In genomic region chr7:27154901-27155815, GRCh38 we compare ENCODE assay signal across 10 cellular contexts. TPM values are rescaled to one million over a fixed set of nuclear protein-coding genes. Genes with fewer than 3 reads are reported as not detected.
DNase-seq lines count a peak whose midpoint lies in the region; TF ChIP-seq lines count a peak whose summit lies in the region.
"Had no signal": no experiment of that assay in that cellular context is flagged by ENCODE, and none has a peak within 500 bp of the region (broad histone marks: within the 10 kb centered on the region; RNA-seq: fewer than 3 reads in every experiment).

No MANE protein-coding gene starts in this region.

- no peaks in the 10 kb centered on the region for H3K36me3 ChIP-seq in WERI-Rb-1
- H3K36me3 ChIP-seq in spleen, result no peaks in the 10 kb centered on the region

- H3K27me3 ChIP-seq in WERI-Rb-1 (ENCODE audit: insufficient read depth, low read depth, severe bottlenecking), result peaks cover 51% of the 10 kb centered on the region
- H3K27me3 ChIP-seq in spleen (replicated peaks in 1 of 7), result peaks cover 26 to 100% (median 100%) of the 10 kb centered on the region in 7 donors

- TF ChIP-seq POLR2A in spleen (IDR thresholded peaks at IDR 0.05), result no peak

- TF ChIP-seq CTCF in WERI-Rb-1 (IDR thresholded peaks at IDR 0.05; ENCODE audit: low read depth, low read length) (no peak), fibroblast of mammary gland (conservative IDR thresholded peaks at IDR 0.05; ENCODE audit: control insufficient read depth, insufficient read depth, low read depth, low read length) (no peak), spleen (IDR thresholded peaks at IDR 0.05 in 8 of 11, conservative IDR thresholded peaks at IDR 0.05 in 3 of 11) (no peak)

- peak; percentile 63 for DNase-seq in ELF-1 (ENCODE audit: low read depth, low spot score)
- peak; percentile 6 for DNase-seq in WERI-Rb-1
- DNase-seq in fibroblast of mammary gland (ENCODE audit: low read depth), result peak; percentile 59
- peak; percentile 74 for DNase-seq in spleen
- no peak for DNase-seq in NCI-H1436 treated with DMSO at 0.1 percent for 48 hours (lab: John Stamatoyannopoulos, UW)
- DNase-seq in UCSD-AML1 (lab: John Stamatoyannopoulos, UW; ENCODE audit: unreplicated experiment), result no peak
- DNase-seq in HUDEP-2 (lab: John Stamatoyannopoulos, UW; ENCODE audit: unreplicated experiment in 76 of 76), result no peak
- DNase-seq in COLO668 (lab: John Stamatoyannopoulos, UW; ENCODE audit: unreplicated experiment), result no peak

- peaks cover 18 to 92% (median 68%) of the 10 kb centered on the region in 6 donors for H3K4me1 ChIP-seq in spleen

- H3K27ac ChIP-seq in WERI-Rb-1, result no peak overlapping the region
- H3K27ac ChIP-seq in spleen, result peak overlapping the region in 7 of 8 donors; percentile 47 to 82 (median 78)

- H3K9me3 ChIP-seq in WERI-Rb-1 (ENCODE audit: severe bottlenecking) (peaks cover 13% of the 10 kb centered on the region), spleen (peaks cover 0 to 4% (median 0%) of the 10 kb centered on the region in 8 donors)

- 5 to 15% (median 7%) methylated on average over 27 to 48 of the region's 48 CpGs for WGBS in spleen, 5 donors

- H3K4me3 ChIP-seq in WERI-Rb-1 (ENCODE audit: low read depth, low read length) (peak overlapping the region; percentile 73), fibroblast of mammary gland (ENCODE audit: control insufficient read depth, low read depth, low read length) (peak overlapping the region; percentile 69), spleen (peak overlapping the region in 4 of 8 donors; percentile 34 to 67 (median 42))

- intact Hi-C loops in spleen (cut with DNase I; ENCODE audit: low total_unique reads), result no loop called here

RNA-seq across cellular contexts. Expression of gene HOXA7, which starts 1.3 kb away (rescaled TPM):
- 1 to 10 TPM; 1.0 to 8.0 (median 2.6) TPM for total RNA-seq in spleen
- polyA plus RNA-seq in spleen, result 1 to 10 TPM in 1 of 3 donors, under 1 TPM in 2; 0.55 to 1.4 (median 0.80) TPM
- total RNA-seq: activated CD8-positive, alpha-beta memory T cell treated with anti-CD3 and anti-CD28 coated beads for 36 hours had no signal
- polyA plus RNA-seq: liver had no signal

RNA-seq across cellular contexts. Expression of gene HOXA3, which starts 2.8 kb away (rescaled TPM):
- 1 to 10 TPM in 5 of 7 donors, under 1 TPM in 2; 0.51 to 6.1 (median 2.2) TPM for total RNA-seq in spleen
- 1 to 10 TPM in 1 of 3 donors, under 1 TPM in 2; 0.57 to 1.4 (median 0.62) TPM for polyA plus RNA-seq in spleen
- total RNA-seq: activated CD8-positive, alpha-beta memory T cell treated with anti-CD3 and anti-CD28 coated beads for 36 hours had no signal

RNA-seq across cellular contexts. Expression of gene HOXA6, which starts 7.6 kb away (rescaled TPM):
- total RNA-seq in spleen, result 1 to 10 TPM in 5 of 7 donors, under 1 TPM in 2; 0.38 to 2.0 (median 1.4) TPM
- under 1 TPM in 1 of 3 donors, not detected in 2; 0.26 TPM for polyA plus RNA-seq in spleen
- total RNA-seq: activated CD8-positive, alpha-beta memory T cell treated with anti-CD3 and anti-CD28 coated beads for 36 hours had no signal
- polyA plus RNA-seq: liver had no signal

RNA-seq across cellular contexts. Expression of gene HOXA9, which starts 10.2 kb away (rescaled TPM):
- 1 to 10 TPM in 5 of 7 donors, under 1 TPM in 2; 0.51 to 3.0 (median 1.2) TPM for total RNA-seq in spleen
- under 1 TPM; 0.46 to 0.54 (median 0.48) TPM for polyA plus RNA-seq in spleen
- total RNA-seq: activated CD8-positive, alpha-beta memory T cell treated with anti-CD3 and anti-CD28 coated beads for 36 hours had no signal

RNA-seq across cellular contexts. Expression of gene HOXA5, which starts 11.7 kb away (rescaled TPM):
- 1 to 10 TPM; 3.0 to 9.3 (median 6.9) TPM for total RNA-seq in spleen
- polyA plus RNA-seq in spleen, result 1 to 10 TPM; 1.6 to 2.3 (median 2.2) TPM
- total RNA-seq: activated CD8-positive, alpha-beta memory T cell treated with anti-CD3 and anti-CD28 coated beads for 36 hours had no signal

Comparison
In these comparisons a context has a peak if more than half of its experiments do, and no peak if none do; other contexts are left out.
1. DNase-seq: peak in ELF-1 (single experiment), WERI-Rb-1 (single experiment), fibroblast of mammary gland (single experiment) and spleen (single experiment); none in NCI-H1436 treated with DMSO at 0.1 percent for 48 hours (single experiment), UCSD-AML1 (single experiment), HUDEP-2 (0 of 76) and COLO668 (single experiment).